In genomic region chr6:149723771-149724417, GRCh38 we compare ENCODE assay signal across 8 cellular contexts. TPM values are rescaled to one million over a fixed set of nuclear protein-coding genes. Genes with fewer than 3 reads are reported as not detected.
DNase-seq lines count a peak whose midpoint lies in the region; ATAC-seq, FAIRE-seq and TF ChIP-seq lines count a peak whose summit lies in the region.

No MANE protein-coding gene starts in this region.

- intact Hi-C loops in left lung (cut with DNase I): no loop called here

- peaks cover 0 to 24% of the 10 kb centered on the region in 2 donors for H3K4me1 ChIP-seq in left lung

- peak; percentile 71 for FAIRE-seq in GM18507 (lab: Jason Lieb, UNC)

- ATAC-seq in left lung (peak; percentile 96), HG03097 (IDR thresholded peaks at IDR 0.05; ENCODE audit: low FRiP score, unreplicated experiment) (no peak)

- TF ChIP-seq CTCF in AG09319 (IDR thresholded peaks at IDR 0.05; ENCODE audit: low read depth, low read length) (peak; percentile 88), left lung (IDR thresholded peaks at IDR 0.05) (peak; percentile 49 to 67)

- H3K27me3 ChIP-seq in left lung: no peaks in the 10 kb centered on the region

- H3K4me3 ChIP-seq in left lung: no peak overlapping the region

- no peaks in the 10 kb centered on the region for H3K9me3 ChIP-seq in left lung

- peaks cover 0 to 35% of the 10 kb centered on the region in 2 donors for H3K36me3 ChIP-seq in left lung

- H3K27ac ChIP-seq in left lung: no peak overlapping the region

- DNase-seq in AG09319 (ENCODE audit: extremely low read depth, low read depth): peak; percentile 67
- no peak for DNase-seq in GM18507 (ENCODE audit: extremely low spot score, insufficient read length, low read depth)
- peak; percentile 64 for DNase-seq in NCI-H1105 treated with DMSO at 0.1 percent for 48 hours (lab: John Stamatoyannopoulos, UW)
- peak; percentile 6 for DNase-seq in T-helper 22 cell (ENCODE audit: low read depth)
- DNase-seq in cerebellar cortex (ENCODE audit: low spot score): peak; percentile 64
- no peak for DNase-seq in left lung
- DNase-seq in stromal cell of bone marrow (ENCODE audit: low read depth): peak; percentile 63

RNA-seq across cellular contexts. Expression of gene LATS1, which starts 6.0 kb away (rescaled TPM):
- 10 to 100 TPM; 25.6 to 29.2 TPM for total RNA-seq in left lung

RNA-seq across cellular contexts. Expression of gene NUP43, which starts 22.4 kb away (rescaled TPM):
- total RNA-seq in left lung: 10 to 100 TPM; 28.7 to 33.8 TPM

RNA-seq across cellular contexts. Expression of gene PCMT1, which starts 25.6 kb away (rescaled TPM):
- 10 to 100 TPM; 61.8 to 83.2 TPM for total RNA-seq in left lung

Comparison
In these comparisons a context has a peak if more than half of its experiments do, and no peak if none do; other contexts are left out.
1. DNase-seq: peak in AG09319 (single experiment), NCI-H1105 treated with DMSO at 0.1 percent for 48 hours (single experiment), T-helper 22 cell (single experiment), cerebellar cortex (single experiment) and stromal cell of bone marrow (single experiment); none in GM18507 (single experiment) and left lung (0 of 2).